Comparison of ENCODE assay signal across 9 cellular contexts in genomic region chr1:41122851-41123518, GRCh38.
DNase-seq lines count a peak whose midpoint lies in the region; ATAC-seq and TF ChIP-seq lines count a peak whose summit lies in the region.
"Had no signal": no experiment of that assay in that cellular context is flagged by ENCODE, and none has a peak within 500 bp of the region (broad histone marks: within the 10 kb centered on the region; RNA-seq: fewer than 3 reads in every experiment).

No MANE protein-coding gene starts in this region.

- no peak overlapping the region for H3K4me3 Mint-ChIP-seq in activated CD4-positive, alpha-beta T cell treated with anti-CD3 and anti-CD28 coated beads, Interleukin-2, amount 10 ng/mL, durations not matched to agents 7 days and 5 days
- H3K4me3 Mint-ChIP-seq: CD4-positive, alpha-beta memory T cell had no signal

- TF ChIP-seq POLR2A in suprapubic skin (IDR thresholded peaks at IDR 0.05), result no peak

- ATAC-seq in right cardiac atrium, result peak; percentile 45 to 60
- no peak for ATAC-seq in HG02642 (IDR thresholded peaks at IDR 0.05; ENCODE audit: poor library complexity, unreplicated experiment)

- H3K27ac ChIP-seq in right cardiac atrium (ENCODE audit: low read length), result no peak overlapping the region
- H3K27ac ChIP-seq in suprapubic skin, result no peak overlapping the region

- H3K9me3 Mint-ChIP-seq in activated CD4-positive, alpha-beta T cell treated with anti-CD3 and anti-CD28 coated beads, Interleukin-2, amount 10 ng/mL, durations not matched to agents 7 days and 5 days, result no peaks in the 10 kb centered on the region
- H3K9me3 Mint-ChIP-seq: CD4-positive, alpha-beta memory T cell had no signal

- peak; percentile 35 to 54 for TF ChIP-seq CTCF in suprapubic skin (IDR thresholded peaks at IDR 0.05)

- 85% methylated on average over 8 of the region's 8 CpGs for WGBS in right cardiac atrium
- 57% methylated on average over 6 of the region's 8 CpGs for WGBS in suprapubic skin

- peaks cover 1% of the 10 kb centered on the region for H3K4me1 ChIP-seq in right cardiac atrium (ENCODE audit: control insufficient read depth, insufficient read depth, low read length)
- H3K4me1 ChIP-seq in suprapubic skin, result peaks cover 5% of the 10 kb centered on the region

- DNase-seq in NCI-H2227 (lab: John Stamatoyannopoulos, UW; ENCODE audit: unreplicated experiment) (peak; percentile 16), NCI-H2227 treated with DMSO at 0.1 percent for 48 hours (lab: John Stamatoyannopoulos, UW) (no peak), MG63 (peak; percentile 59), right cardiac atrium (no peak), suprapubic skin (ENCODE audit: low spot score in 2 of 2) (no peak), GM19238 (ENCODE audit: insufficient read length, low spot score) (no peak)
- peak; percentile 24 for DNase-seq in activated CD4-positive, alpha-beta T cell treated with anti-CD3 and anti-CD28 coated beads, Interleukin-2, amount 10 ng/mL, durations not matched to agents 7 days and 5 days

- POLR2A ChIA-PET in activated CD4-positive, alpha-beta T cell treated with anti-CD3 and anti-CD28 coated beads, Interleukin-2, amount 10 ng/mL, durations not matched to agents 7 days and 5 days (lab: Charles Lee), result no interaction called here

- no peak overlapping the region for H3K4me3 ChIP-seq in MG63
- H3K4me3 ChIP-seq in right cardiac atrium (ENCODE audit: low read length), result no peak overlapping the region
- no peak overlapping the region for H3K4me3 ChIP-seq in suprapubic skin

- H3K27me3 ChIP-seq in MG63 (no peaks in the 10 kb centered on the region), right cardiac atrium (ENCODE audit: control insufficient read depth, insufficient read depth) (no peaks in the 10 kb centered on the region), suprapubic skin (no peaks in the 10 kb centered on the region)

- H3K36me3 Mint-ChIP-seq in activated CD4-positive, alpha-beta T cell treated with anti-CD3 and anti-CD28 coated beads, Interleukin-2, amount 10 ng/mL, durations not matched to agents 7 days and 5 days (ENCODE audit: low read depth), result no peaks in the 10 kb centered on the region

- H3K9me3 ChIP-seq in MG63 (no peaks in the 10 kb centered on the region), right cardiac atrium (ENCODE audit: control insufficient read depth, low read length) (no peaks in the 10 kb centered on the region), suprapubic skin (no peaks in the 10 kb centered on the region)

- no peak overlapping the region for H3K27ac Mint-ChIP-seq in activated CD4-positive, alpha-beta T cell treated with anti-CD3 and anti-CD28 coated beads, Interleukin-2, amount 10 ng/mL, durations not matched to agents 7 days and 5 days

- H3K36me3 ChIP-seq in MG63 (peaks cover 2% of the 10 kb centered on the region; the same call in 1 of the 2 replicates), suprapubic skin (no peaks in the 10 kb centered on the region)

- no peak for TF ChIP-seq EP300 in suprapubic skin (IDR thresholded peaks at IDR 0.05)

- CTCF ChIA-PET in activated CD4-positive, alpha-beta T cell treated with anti-CD3 and anti-CD28 coated beads, Interleukin-2, amount 10 ng/mL, durations not matched to agents 7 days and 5 days (lab: Charles Lee), result interaction anchor here (1.0 to 1.2 kb wide), 2 partner anchors 18 to 24 kb away, joined by 3 read pairs; no protein-coding TSS in a partner anchor

- intact Hi-C loops in right cardiac atrium (cut with DNase I), result no loop called here

- H3K27me3 Mint-ChIP-seq in activated CD4-positive, alpha-beta T cell treated with anti-CD3 and anti-CD28 coated beads, Interleukin-2, amount 10 ng/mL, durations not matched to agents 7 days and 5 days, result no peaks in the 10 kb centered on the region
- H3K27me3 Mint-ChIP-seq: CD4-positive, alpha-beta memory T cell had no signal

- no peaks in the 10 kb centered on the region for H3K4me1 Mint-ChIP-seq in activated CD4-positive, alpha-beta T cell treated with anti-CD3 and anti-CD28 coated beads, Interleukin-2, amount 10 ng/mL, durations not matched to agents 7 days and 5 days
- H3K4me1 Mint-ChIP-seq: CD4-positive, alpha-beta memory T cell had no signal

Comparison
In these comparisons a context has a peak if more than half of its experiments do, and no peak if none do; other contexts are left out.
1. DNase-seq: peak in NCI-H2227 (single experiment), MG63 (single experiment) and activated CD4-positive, alpha-beta T cell treated with anti-CD3 and anti-CD28 coated beads, Interleukin-2, amount 10 ng/mL, durations not matched to agents 7 days and 5 days (single experiment); none in NCI-H2227 treated with DMSO at 0.1 percent for 48 hours (single experiment), right cardiac atrium (0 of 3), suprapubic skin (0 of 2) and GM19238 (single experiment).